ENCODE assay signal across 23 cellular contexts in genomic region chr3:18076301-18076700, GRCh38.
A peak's percentile ranks its signal among the peaks of the same experiment; 100 is the strongest.
DNase-seq lines count a peak whose midpoint lies in the region; ATAC-seq, FAIRE-seq and TF ChIP-seq lines count a peak whose summit lies in the region.
"Had no signal": no experiment of that assay in that cellular context is flagged by ENCODE, and none has a peak within 500 bp of the region (broad histone marks: within the 10 kb centered on the region; RNA-seq: fewer than 3 reads in every experiment).

No MANE protein-coding gene starts in this region.

- H2AFZ ChIP-seq in DND-41 (ENCODE audit: low read depth, low read length) (peak overlapping the region; percentile 62; the same call in 1 of the 2 replicates), MM.1S (ENCODE audit: low read length) (no peak overlapping the region)
- H2AFZ ChIP-seq: GM23248 had no signal

- H3K79me2 ChIP-seq in DND-41 (ENCODE audit: insufficient read depth, low read length) = no peaks in the 10 kb centered on the region
- no peaks in the 10 kb centered on the region for H3K79me2 ChIP-seq in mesendoderm (ENCODE audit: control insufficient read depth, insufficient read depth, low read length)
- no peaks in the 10 kb centered on the region for H3K79me2 ChIP-seq in MM.1S (ENCODE audit: low read length)

- no peaks in the 10 kb centered on the region for H3F3A ChIP-seq in MM.1S (ENCODE audit: insufficient read depth, low read length)

- no peaks in the 10 kb centered on the region for H3K9me3 ChIP-seq in DND-41 (ENCODE audit: insufficient read depth, low read length, severe bottlenecking)
- no peaks in the 10 kb centered on the region for H3K9me3 ChIP-seq in endodermal cell (ENCODE audit: control insufficient read depth, low read length)
- H3K9me3 ChIP-seq in heart right ventricle = no peaks in the 10 kb centered on the region
- no peaks in the 10 kb centered on the region for H3K9me3 ChIP-seq in left ventricle myocardium inferior (replicated peaks)
- H3K9me3 ChIP-seq in small intestine (ENCODE audit: control insufficient read depth, low read depth) = no peaks in the 10 kb centered on the region
- no peaks in the 10 kb centered on the region for H3K9me3 ChIP-seq in MM.1S (replicated peaks; ENCODE audit: insufficient read depth, low read length)

- 70% methylated on average over 1 of the region's 1 CpG; no CpG with 5 or more reads in 1 of the 2 experiments for WGBS in endodermal cell (ENCODE audit: insufficient coverage in 1 of 2, insufficient read length in 1 of 2), 2 experiments
- no CpG with 5 or more reads among the region's 1 CpG for WGBS in mesendoderm (ENCODE audit: extremely low coverage, insufficient coverage, low lambda C conversion rate)
- 71 to 92% methylated on average over 1 of the region's 1 CpG for WGBS in heart right ventricle, 2 donors
- WGBS in small intestine, 3 donors = 77 to 93% (median 88%) methylated on average over 1 of the region's 1 CpG

- no peaks in the 10 kb centered on the region for H4K20me1 ChIP-seq in DND-41 (ENCODE audit: insufficient read depth, low read length)
- no peaks in the 10 kb centered on the region for H4K20me1 ChIP-seq in MM.1S (ENCODE audit: insufficient read depth, low read length)
- H4K20me1 ChIP-seq: BLaER1 had no signal

- ATAC-seq in DND-41 (ENCODE audit: insufficient read depth, low read depth) (no peak), heart right ventricle (no peak)
- ATAC-seq: CD8-positive, alpha-beta T cell had no signal

- no peaks in the 10 kb centered on the region for H3K9me3 Mint-ChIP-seq in endodermal cell
- H3K9me3 Mint-ChIP-seq: CD4-positive, CD25-positive, alpha-beta regulatory T cell; CD8-positive, alpha-beta T cell had no signal

- H3K56ac ChIP-seq in mesendoderm (ENCODE audit: low read length) = no peak overlapping the region

- no peak overlapping the region for H3K9ac ChIP-seq in DND-41 (ENCODE audit: low read depth, low read length)
- H3K9ac ChIP-seq in endodermal cell (ENCODE audit: extremely low read depth, low read length, poor library complexity, severe bottlenecking) = no peak overlapping the region
- no peak overlapping the region for H3K9ac ChIP-seq in mesendoderm (ENCODE audit: low read length)
- H3K9ac ChIP-seq in MM.1S (ENCODE audit: low read length) = no peak overlapping the region
- H3K9ac ChIP-seq: BLaER1, GM23248 had no signal

- no peaks in the 10 kb centered on the region for H3K36me3 ChIP-seq in DND-41 (ENCODE audit: insufficient read depth, low read length)
- H3K36me3 ChIP-seq in endodermal cell (ENCODE audit: control insufficient read depth, insufficient read depth, low read length) = no peaks in the 10 kb centered on the region
- H3K36me3 ChIP-seq in mesendoderm (ENCODE audit: control insufficient read depth, insufficient read depth, low read length) = no peaks in the 10 kb centered on the region
- H3K36me3 ChIP-seq in heart right ventricle = no peaks in the 10 kb centered on the region
- no peaks in the 10 kb centered on the region for H3K36me3 ChIP-seq in left ventricle myocardium inferior
- H3K36me3 ChIP-seq in small intestine (ENCODE audit: control insufficient read depth in 2 of 2, insufficient read depth in 2 of 2, low read length in 2 of 2) = no peaks in the 10 kb centered on the region
- H3K36me3 ChIP-seq in MM.1S (replicated peaks; ENCODE audit: insufficient read depth, low read length) = no peaks in the 10 kb centered on the region

- no peak for FAIRE-seq in small intestine (lab: Jason Lieb, UNC)
- FAIRE-seq: A204.1, D721Med, G401.6, GM12892, H1 had no signal

- no peak overlapping the region for H3K4me3 ChIP-seq in DND-41 (ENCODE audit: low read depth in 1 of 2, low read length in 2 of 2)
- no peak overlapping the region for H3K4me3 ChIP-seq in endodermal cell (ENCODE audit: low read length)
- no peak overlapping the region for H3K4me3 ChIP-seq in mesendoderm (ENCODE audit: low read length)
- H3K4me3 ChIP-seq in heart right ventricle = no peak overlapping the region
- no peak overlapping the region for H3K4me3 ChIP-seq in left ventricle myocardium inferior
- H3K4me3 ChIP-seq in small intestine (ENCODE audit: low read depth in 1 of 2, low read length in 2 of 2) = no peak overlapping the region
- H3K4me3 ChIP-seq in MM.1S (ENCODE audit: low read length) = no peak overlapping the region
- H3K4me3 ChIP-seq: BLaER1, GM23248 had no signal

- no peak overlapping the region for H3K4ac ChIP-seq in mesendoderm (ENCODE audit: low read depth, low read length)

- TF ChIP-seq CTCF in DND-41 (IDR thresholded peaks at IDR 0.05; ENCODE audit: borderline replicate concordance, extremely low read depth, low read length, poor library complexity, severe bottlenecking) (no peak), endodermal cell (conservative IDR thresholded peaks at IDR 0.05) (no peak), heart right ventricle (IDR thresholded peaks at IDR 0.05) (no peak), left ventricle myocardium inferior (IDR thresholded peaks at IDR 0.05; ENCODE audit: borderline replicate concordance) (no peak), MM.1S (IDR thresholded peaks at IDR 0.05; ENCODE audit: low read length) (no peak)

- peak overlapping the region; percentile 92 for H3K27ac Mint-ChIP-seq in endodermal cell
- H3K27ac Mint-ChIP-seq: B cell; CD4-positive, CD25-positive, alpha-beta regulatory T cell; CD8-positive, alpha-beta T cell had no signal

- peaks cover 33% of the 10 kb centered on the region for H3K4me1 Mint-ChIP-seq in endodermal cell
- H3K4me1 Mint-ChIP-seq: B cell; CD4-positive, CD25-positive, alpha-beta regulatory T cell had no signal

- H3K4me3 Mint-ChIP-seq in endodermal cell = no peak overlapping the region
- H3K4me3 Mint-ChIP-seq: B cell; CD4-positive, CD25-positive, alpha-beta regulatory T cell; CD8-positive, alpha-beta T cell had no signal

- H2BK5ac ChIP-seq in mesendoderm (ENCODE audit: low read length) = no peak overlapping the region

- H3K27ac ChIP-seq in DND-41 (ENCODE audit: low read length) = peak overlapping the region; percentile 20
- no peak overlapping the region for H3K27ac ChIP-seq in endodermal cell (ENCODE audit: low read depth, low read length)
- H3K27ac ChIP-seq in mesendoderm (ENCODE audit: low read depth, low read length) = no peak overlapping the region
- H3K27ac ChIP-seq in heart right ventricle = no peak overlapping the region
- H3K27ac ChIP-seq in left ventricle myocardium inferior (replicated peaks) = no peak overlapping the region
- H3K27ac ChIP-seq in small intestine (ENCODE audit: low read depth in 1 of 2, low read length in 1 of 2) = no peak overlapping the region
- no peak overlapping the region for H3K27ac ChIP-seq in MM.1S (ENCODE audit: low read length)
- H3K27ac ChIP-seq: 22Rv1, BLaER1, C4-2B, GM23248 had no signal

- H3K79me1 ChIP-seq in mesendoderm (ENCODE audit: low read length) = no peaks in the 10 kb centered on the region

- peaks cover 61% of the 10 kb centered on the region for H3K4me1 ChIP-seq in DND-41 (ENCODE audit: insufficient read depth, low read length)
- H3K4me1 ChIP-seq in endodermal cell (ENCODE audit: control insufficient read depth, insufficient read depth, low read length) = peaks cover 14% of the 10 kb centered on the region
- H3K4me1 ChIP-seq in mesendoderm (ENCODE audit: control insufficient read depth, low read depth, low read length) = no peaks in the 10 kb centered on the region
- peaks cover 0 to 5% (median 0%) of the 10 kb centered on the region in 9 donors for H3K4me1 ChIP-seq in heart right ventricle
- H3K4me1 ChIP-seq in left ventricle myocardium inferior = no peaks in the 10 kb centered on the region
- no peaks in the 10 kb centered on the region for H3K4me1 ChIP-seq in small intestine (ENCODE audit: control insufficient read depth in 2 of 2, insufficient read depth in 1 of 2, low read depth in 1 of 2, low read length in 1 of 2)
- H3K4me1 ChIP-seq in MM.1S (ENCODE audit: low read length) = no peaks in the 10 kb centered on the region

- no peak overlapping the region for H3K4me2 ChIP-seq in DND-41 (ENCODE audit: insufficient read depth, low read length)
- H3K4me2 ChIP-seq in mesendoderm (ENCODE audit: low read length) = no peak overlapping the region
- H3K4me2 ChIP-seq in MM.1S (ENCODE audit: low read depth, low read length) = no peak overlapping the region

- no peak overlapping the region for H2AK5ac ChIP-seq in mesendoderm (ENCODE audit: low read length)

- H4K5ac ChIP-seq in mesendoderm (ENCODE audit: low read length) = no peak overlapping the region

- no peak overlapping the region for H2BK120ac ChIP-seq in mesendoderm (ENCODE audit: low read depth, low read length)

- no peak overlapping the region for H2BK15ac ChIP-seq in mesendoderm (replicated peaks; ENCODE audit: low read depth)

- H3K27me3 ChIP-seq in DND-41 (ENCODE audit: insufficient read depth, low read length, poor library complexity) (no peaks in the 10 kb centered on the region), endodermal cell (ENCODE audit: control insufficient read depth, insufficient read depth, low read length, poor library complexity, severe bottlenecking) (no peaks in the 10 kb centered on the region), mesendoderm (ENCODE audit: insufficient read depth, low read length, poor library complexity) (no peaks in the 10 kb centered on the region), heart right ventricle (no peaks in the 10 kb centered on the region), left ventricle myocardium inferior (ENCODE audit: low read depth) (no peaks in the 10 kb centered on the region), small intestine (ENCODE audit: control insufficient read depth in 2 of 2, insufficient read depth in 2 of 2, low read length in 2 of 2) (no peaks in the 10 kb centered on the region), MM.1S (replicated peaks; ENCODE audit: insufficient read depth, low read length) (no peaks in the 10 kb centered on the region)
- H3K27me3 ChIP-seq: BLaER1 had no signal

- H3K36me3 Mint-ChIP-seq in endodermal cell (ENCODE audit: low read depth) = peaks cover 8% of the 10 kb centered on the region
- H3K36me3 Mint-ChIP-seq: CD4-positive, CD25-positive, alpha-beta regulatory T cell; CD8-positive, alpha-beta T cell had no signal

- H4K8ac ChIP-seq in mesendoderm (ENCODE audit: low read depth, low read length) = no peak overlapping the region

- DNase-seq in DND-41 (no peak), OCI-M1 (lab: John Stamatoyannopoulos, UW) (peak; percentile 6), endodermal cell (peak; percentile 78), mesendoderm (peak; percentile 77), heart right ventricle (no peak), left ventricle myocardium inferior (no peak), small intestine (no peak), MM.1S (no peak)
- DNase-seq: CD4-positive, CD25-positive, alpha-beta regulatory T cell; CD8-positive, alpha-beta T cell; DMS 273 treated with DMSO at 0.1 percent for 48 hours; DMS79; H7 had no signal

- intact Hi-C loops in heart right ventricle (cut with DNase I) = no loop called here
- intact Hi-C loops in left ventricle myocardium inferior (cut with micrococcal nuclease) = no loop called here

- H3K27me3 Mint-ChIP-seq in endodermal cell (ENCODE audit: insufficient read depth) = no peaks in the 10 kb centered on the region

- H3K18ac ChIP-seq in mesendoderm (ENCODE audit: low read length) = no peak overlapping the region

- H3K23ac ChIP-seq in mesendoderm (ENCODE audit: low read length) = no peak overlapping the region

- H3K9me2 ChIP-seq in MM.1S (replicated peaks; ENCODE audit: insufficient read depth, low read length) = no peaks in the 10 kb centered on the region

Comparison
In these comparisons a context has a peak if more than half of its experiments do, and no peak if none do; other contexts are left out.
1. DNase-seq: peak in OCI-M1 (single experiment), endodermal cell (single experiment) and mesendoderm (single experiment); none in DND-41 (single experiment), heart right ventricle (0 of 2), left ventricle myocardium inferior (single experiment), small intestine (single experiment) and MM.1S (single experiment).